ENCODE assay signal across 16 cellular contexts in the genomic region with DNA sequence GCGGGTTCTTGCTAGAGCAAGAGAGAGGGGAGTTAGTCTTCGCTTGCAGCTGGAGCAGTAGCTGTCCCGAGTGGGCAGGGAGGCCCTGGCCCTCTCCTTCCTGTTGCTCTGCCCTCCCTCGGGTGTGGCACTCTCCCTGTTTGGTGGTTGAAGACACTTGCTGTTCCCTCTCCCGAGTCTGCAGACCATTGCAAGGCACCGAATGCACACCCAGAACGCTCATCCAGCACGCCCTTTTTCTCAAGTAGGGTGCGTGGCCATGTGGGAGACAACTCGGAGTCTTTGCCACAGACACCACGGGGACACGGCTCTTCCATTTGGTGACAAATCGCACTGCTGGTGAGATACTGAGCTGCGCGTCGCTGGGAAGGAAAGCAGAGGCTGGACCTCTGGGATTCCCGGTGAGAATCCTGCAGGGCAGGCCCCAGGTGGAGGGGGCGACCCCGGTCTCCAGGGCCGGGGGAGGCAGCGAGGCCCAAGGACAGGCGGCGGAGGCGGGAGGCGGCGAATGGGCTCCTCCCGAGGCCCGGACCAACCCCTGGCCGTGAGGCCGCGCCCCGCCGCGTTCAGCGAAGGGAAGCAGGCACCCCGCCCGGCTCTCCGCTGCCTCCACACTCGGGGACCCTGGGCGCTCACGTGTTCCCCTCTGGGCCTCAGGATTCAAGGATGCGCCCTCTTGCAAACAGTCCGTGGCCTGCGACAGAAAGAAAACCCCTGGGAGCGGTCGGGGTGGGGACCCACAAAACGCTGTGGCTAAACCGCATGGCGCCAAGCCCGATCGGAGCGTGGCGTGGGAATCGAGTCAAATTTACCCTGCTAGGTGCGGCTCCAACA. TPM values are rescaled to one million over a fixed set of nuclear protein-coding genes. Genes with fewer than 3 reads are reported as not detected.
DNase-seq lines count a peak whose midpoint lies in the region; ATAC-seq, FAIRE-seq and TF ChIP-seq lines count a peak whose summit lies in the region.
"Had no signal": no experiment of that assay in that cellular context is flagged by ENCODE, and none has a peak within 500 bp of the region (broad histone marks: within the 10 kb centered on the region; RNA-seq: fewer than 3 reads in every experiment).

No MANE protein-coding gene starts in this region.

- H3K27ac ChIP-seq in mammary epithelial cell (ENCODE audit: insufficient read depth, low read depth, low read length) (no peak overlapping the region), astrocyte (ENCODE audit: low read depth, low read length) (no peak overlapping the region), mesendoderm (ENCODE audit: low read depth, low read length) (no peak overlapping the region)
- H3K27ac ChIP-seq: cardiac muscle cell, vagina had no signal

- no peaks in the 10 kb centered on the region for H3K9me3 Mint-ChIP-seq in MCF 10A (ENCODE audit: unreplicated experiment)
- no peaks in the 10 kb centered on the region for H3K9me3 Mint-ChIP-seq in astrocyte (ENCODE audit: unreplicated experiment)
- H3K9me3 Mint-ChIP-seq: natural killer cell had no signal

- H4K20me1 ChIP-seq in mammary epithelial cell (ENCODE audit: insufficient read depth, low read length) = no peaks in the 10 kb centered on the region
- no peaks in the 10 kb centered on the region for H4K20me1 ChIP-seq in astrocyte (ENCODE audit: insufficient read depth, low read length)

- H2BK120ac ChIP-seq in mesendoderm (ENCODE audit: low read depth, low read length) = no peak overlapping the region

- H3K4me1 ChIP-seq in mammary epithelial cell (ENCODE audit: insufficient read depth, low read length) (peaks cover 4% of the 10 kb centered on the region), astrocyte (ENCODE audit: insufficient read depth, low read length) (peaks cover 3% of the 10 kb centered on the region), mesendoderm (ENCODE audit: control insufficient read depth, low read depth, low read length) (peaks cover 2% of the 10 kb centered on the region)

- POLR2A ChIA-PET in MCF 10A (lab: Yijun Ruan, JAX) = no interaction called here

- no peak overlapping the region for H2AK5ac ChIP-seq in mesendoderm (ENCODE audit: low read length)

- H3K4me2 ChIP-seq in mammary epithelial cell (ENCODE audit: insufficient read depth, low read depth, low read length) = peak overlapping the region; percentile 27
- peak overlapping the region; percentile 8 for H3K4me2 ChIP-seq in astrocyte (ENCODE audit: low read length)
- no peak overlapping the region for H3K4me2 ChIP-seq in mesendoderm (ENCODE audit: low read length)

- H3K27ac Mint-ChIP-seq in MCF 10A (ENCODE audit: low read depth, unreplicated experiment) (no peak overlapping the region), astrocyte (ENCODE audit: unreplicated experiment) (no peak overlapping the region)
- H3K27ac Mint-ChIP-seq: natural killer cell had no signal

- DNase-seq in mammary epithelial cell = no peak
- DNase-seq in MCF 10A (ENCODE audit: unreplicated experiment) = no peak
- DNase-seq in astrocyte (ENCODE audit: low read depth) = no peak
- DNase-seq in mesendoderm = no peak
- no peak for DNase-seq in NCI-H526 treated with DMSO at 0.1 percent for 48 hours (lab: John Stamatoyannopoulos, UW)
- DNase-seq in ecto neural progenitor cell (ENCODE audit: low spot score) = no peak
- DNase-seq: AML-193, GDM1, natural killer cell, NCI-H1417 treated with DMSO at 0.1 percent for 48 hours had no signal

- H3K36me3 Mint-ChIP-seq in MCF 10A (ENCODE audit: insufficient read depth, unreplicated experiment) (no peaks in the 10 kb centered on the region), astrocyte (ENCODE audit: low read depth, unreplicated experiment) (no peaks in the 10 kb centered on the region)
- H3K36me3 Mint-ChIP-seq: natural killer cell had no signal

- H3K27me3 Mint-ChIP-seq in MCF 10A (ENCODE audit: insufficient read depth, unreplicated experiment) (no peaks in the 10 kb centered on the region), astrocyte (ENCODE audit: low read depth, unreplicated experiment) (peaks cover 3% of the 10 kb centered on the region)

- H3K4me3 ChIP-seq in mammary epithelial cell (replicated peaks in 1 of 3; ENCODE audit: insufficient read depth in 1 of 3, low read depth in 2 of 3, low read length in 3 of 3) = no peak overlapping the region
- no peak overlapping the region for H3K4me3 ChIP-seq in astrocyte (ENCODE audit: insufficient read depth, low read depth, low read length)
- no peak overlapping the region for H3K4me3 ChIP-seq in mesendoderm (ENCODE audit: low read length)
- H3K4me3 ChIP-seq: cardiac muscle cell had no signal

- H3K23ac ChIP-seq in mesendoderm (ENCODE audit: low read length) = no peak overlapping the region

- in situ Hi-C loops in mammary epithelial cell (cut with MboI; ENCODE audit: low sequenced_read_pairs in 2 of 2) = no loop called here

- no peak overlapping the region for H4K5ac ChIP-seq in mesendoderm (ENCODE audit: low read length)

- no peak overlapping the region for H2BK5ac ChIP-seq in mesendoderm (ENCODE audit: low read length)

- H3K9ac ChIP-seq in mammary epithelial cell (ENCODE audit: insufficient read depth, low read length) (no peak overlapping the region), astrocyte (ENCODE audit: low read length) (no peak overlapping the region), mesendoderm (ENCODE audit: low read length) (no peak overlapping the region)

- H3K27me3 ChIP-seq in mammary epithelial cell (ENCODE audit: insufficient read depth, low read length) = no peaks in the 10 kb centered on the region
- peaks cover 2% of the 10 kb centered on the region for H3K27me3 ChIP-seq in astrocyte (ENCODE audit: insufficient read depth, low read length)
- H3K27me3 ChIP-seq in mesendoderm (ENCODE audit: insufficient read depth, low read length, poor library complexity) = no peaks in the 10 kb centered on the region
- H3K27me3 ChIP-seq: cardiac muscle cell, vagina had no signal

- no peak overlapping the region for H3K4ac ChIP-seq in mesendoderm (ENCODE audit: low read depth, low read length)

- peak overlapping the region; percentile 30 for H3K56ac ChIP-seq in mesendoderm (ENCODE audit: low read length)

- H3K4me3 Mint-ChIP-seq in MCF 10A (ENCODE audit: unreplicated experiment) = no peak overlapping the region
- H3K4me3 Mint-ChIP-seq in astrocyte (ENCODE audit: unreplicated experiment) = no peak overlapping the region

- H3K79me2 ChIP-seq in mammary epithelial cell (ENCODE audit: insufficient read depth, low read length) (no peaks in the 10 kb centered on the region), astrocyte (ENCODE audit: insufficient read depth, low read length) (no peaks in the 10 kb centered on the region), mesendoderm (ENCODE audit: control insufficient read depth, insufficient read depth, low read length) (no peaks in the 10 kb centered on the region)

- no peak overlapping the region for H2BK15ac ChIP-seq in mesendoderm (replicated peaks; ENCODE audit: low read depth)

- intact Hi-C loops in mammary epithelial cell (cut with micrococcal nuclease) (no loop called here), MCF 10A (cut with micrococcal nuclease) (no loop called here)

- BruUV-seq in mammary epithelial cell (replicated peaks; lab: Mats Ljungman, UMichigan) (no TSS peak), MCF 10A (replicated peaks; lab: Mats Ljungman, UMichigan) (no TSS peak)

- CTCF ChIA-PET in mammary epithelial cell (lab: Charles Lee; ENCODE audit: low non-redundant PET) = no interaction called here
- CTCF ChIA-PET in MCF 10A (lab: Yijun Ruan, JAX) = interaction anchor here (0.6 kb wide), 1 partner anchor 101 kb away, joined by 3 read pairs; no protein-coding TSS in a partner anchor

- H3K36me3 ChIP-seq in mammary epithelial cell (ENCODE audit: insufficient read depth, low read length) (no peaks in the 10 kb centered on the region), astrocyte (ENCODE audit: insufficient read depth, low read length) (no peaks in the 10 kb centered on the region), mesendoderm (ENCODE audit: control insufficient read depth, insufficient read depth, low read length) (no peaks in the 10 kb centered on the region)
- H3K36me3 ChIP-seq: cardiac muscle cell, vagina had no signal

- WGBS in mammary epithelial cell (ENCODE audit: low coverage, missing lambda C conversion rate) = 45% methylated on average over 25 of the region's 55 CpGs
- no CpG with 5 or more reads among the region's 55 CpGs for WGBS in mesendoderm (ENCODE audit: extremely low coverage, insufficient coverage, low lambda C conversion rate)

- H2AFZ ChIP-seq in mammary epithelial cell (ENCODE audit: low read depth, low read length) (peak overlapping the region; percentile 35), astrocyte (ENCODE audit: low read depth, low read length) (peak overlapping the region; percentile 18)

- no peaks in the 10 kb centered on the region for H3K79me1 ChIP-seq in mesendoderm (ENCODE audit: low read length)

- H3K9me3 ChIP-seq in mammary epithelial cell (replicated peaks; ENCODE audit: insufficient read depth, low read length) (no peaks in the 10 kb centered on the region), astrocyte (ENCODE audit: insufficient read depth, low read depth, low read length) (no peaks in the 10 kb centered on the region)
- H3K9me3 ChIP-seq: vagina had no signal

- H4K8ac ChIP-seq in mesendoderm (ENCODE audit: low read depth, low read length) = no peak overlapping the region

- H3K4me1 Mint-ChIP-seq in MCF 10A (ENCODE audit: insufficient read depth, unreplicated experiment) = peaks cover 8% of the 10 kb centered on the region
- H3K4me1 Mint-ChIP-seq in astrocyte (ENCODE audit: low read depth, unreplicated experiment) = no peaks in the 10 kb centered on the region
- H3K4me1 Mint-ChIP-seq: natural killer cell had no signal

- ATAC-seq in HG03045 (IDR thresholded peaks at IDR 0.05; ENCODE audit: unreplicated experiment) (no peak), GM21737 (IDR thresholded peaks at IDR 0.05; ENCODE audit: unreplicated experiment) (no peak)

- FAIRE-seq in astrocyte (lab: Jason Lieb, UNC) = no peak
- FAIRE-seq: small intestine had no signal

- H3K18ac ChIP-seq in mesendoderm (ENCODE audit: low read length) = no peak overlapping the region

- dilution Hi-C loops in mammary epithelial cell (cut with HindIII; ENCODE audit: low sequenced_read_pairs) = no loop called here

- TF ChIP-seq CTCF in mammary epithelial cell (conservative IDR thresholded peaks at IDR 0.05 in 1 of 2, IDR thresholded peaks at IDR 0.05 in 1 of 2; ENCODE audit: extremely low read depth in 1 of 2, insufficient read depth in 1 of 2, low read depth in 1 of 2, low read length in 2 of 2) = no peak
- TF ChIP-seq CTCF in MCF 10A (IDR thresholded peaks at IDR 0.05; ENCODE audit: unreplicated experiment) = no peak
- TF ChIP-seq CTCF in astrocyte (IDR thresholded peaks at IDR 0.05; ENCODE audit: insufficient read depth, low read depth, low read length) = no peak

RNA-seq across cellular contexts. Expression of a gene that starts 10.4 kb away (rescaled TPM):
- total RNA-seq in mammary epithelial cell (under 1 TPM in 1 of 2 donors, not detected in 1; 0.33 TPM), MCF 10A (2022) (not detected in 2 replicates), astrocyte (3.6 and 4.7 TPM in 2 replicates)
- 0.25 TPM for polyA plus RNA-seq in mammary epithelial cell
- not detected for polyA minus RNA-seq in mammary epithelial cell
- polyA plus RNA-seq in mesendoderm (2013, experiment 1 of 2) = 2.1 TPM
- polyA plus RNA-seq in mesendoderm (2013, experiment 2 of 2) = 2.5 TPM
- total RNA-seq: natural killer cell, SK-MEL-5 had no signal

RNA-seq across cellular contexts. Expression of a gene that starts 47.6 kb away (rescaled TPM):
- total RNA-seq in mammary epithelial cell (10 to 100 TPM; 22.5 to 93.1 TPM), MCF 10A (2022) (95.8 and 97.9 TPM in 2 replicates), astrocyte (48.2 and 52.6 TPM in 2 replicates)
- polyA plus RNA-seq in mammary epithelial cell = 42.9 TPM
- 22.4 TPM for polyA minus RNA-seq in mammary epithelial cell
- polyA plus RNA-seq in mesendoderm (2013, experiment 1 of 2) = 89.4 TPM
- polyA plus RNA-seq in mesendoderm (2013, experiment 2 of 2) = 88.1 TPM
